In the genomic region with DNA sequence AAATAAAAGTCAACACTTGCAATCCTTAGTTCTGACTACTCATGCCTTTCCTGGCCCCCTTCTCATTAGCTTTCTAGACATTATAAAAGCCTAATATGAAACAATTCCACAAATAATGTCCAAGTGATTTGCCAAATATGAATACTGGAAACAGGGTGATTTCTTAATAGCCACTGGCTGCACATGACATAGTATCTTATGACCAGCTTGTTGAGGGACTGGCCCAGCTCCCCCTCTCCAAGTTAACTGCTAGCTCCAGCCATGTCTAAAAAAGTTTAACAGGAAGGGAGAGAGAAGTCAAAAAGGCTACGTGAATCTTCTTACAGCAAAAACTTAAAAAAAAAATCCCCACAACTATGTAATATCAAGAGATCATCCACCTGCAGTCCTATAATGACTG, we compare ENCODE assay signal across 7 cellular contexts. TPM values are rescaled to one million over a fixed set of nuclear protein-coding genes. Genes with fewer than 3 reads are reported as not detected.
DNase-seq lines count a peak whose midpoint lies in the region; TF ChIP-seq lines count a peak whose summit lies in the region.

No MANE protein-coding gene starts in this region.

- peaks cover 27% of the 10 kb centered on the region for H3K4me1 ChIP-seq in OCI-LY3 (ENCODE audit: low read length)
- peaks cover 24% of the 10 kb centered on the region for H3K4me1 ChIP-seq in endocrine pancreas (ENCODE audit: control insufficient read depth, insufficient read depth, low read length)

- H3K27ac Mint-ChIP-seq in neural crest cell (ENCODE audit: unreplicated experiment): no peak overlapping the region

- peak overlapping the region; percentile 81 for H3K4me2 ChIP-seq in OCI-LY3 (ENCODE audit: low read length)

- peaks cover 3% of the 10 kb centered on the region; the same call in 1 of the 2 replicates for H4K20me1 ChIP-seq in OCI-LY3 (ENCODE audit: insufficient read depth, low read length)

- no peaks in the 10 kb centered on the region for H3K9me3 ChIP-seq in OCI-LY3 (ENCODE audit: insufficient read depth, low read length)
- no peaks in the 10 kb centered on the region for H3K9me3 ChIP-seq in endocrine pancreas (ENCODE audit: control insufficient read depth, low read length)

- no peak for TF ChIP-seq CTCF in GM13976 (IDR thresholded peaks at IDR 0.05; ENCODE audit: borderline replicate concordance, control extremely low read depth, extremely low read depth, insufficient read depth, missing control alignments)
- no peak for TF ChIP-seq CTCF in OCI-LY3 (IDR thresholded peaks at IDR 0.05; ENCODE audit: low read depth, low read length)
- no peak for TF ChIP-seq CTCF in neural crest cell (conservative IDR thresholded peaks at IDR 0.05)

- H3K9me3 Mint-ChIP-seq in neural crest cell: peaks cover 4% of the 10 kb centered on the region

- peak overlapping the region; percentile 99 for H3K4me3 Mint-ChIP-seq in neural crest cell

- peak overlapping the region; percentile 88 for H3K4me3 ChIP-seq in OCI-LY3 (ENCODE audit: low read length)
- peak overlapping the region; percentile 89 for H3K4me3 ChIP-seq in endocrine pancreas (ENCODE audit: control insufficient read depth, insufficient read depth, low read length)

- DNase-seq in GM13976 (ENCODE audit: low spot score) (peak; percentile 31), neural crest cell (ENCODE audit: low read depth, low spot score) (no peak), NCI-H187 treated with DMSO at 0.1 percent for 48 hours (lab: John Stamatoyannopoulos, UW) (no peak), COR-L47 (lab: John Stamatoyannopoulos, UW) (no peak)
- no peak for DNase-seq in effector CD8-positive, alpha-beta T cell (lab: John Stamatoyannopoulos, UW)

- H2AFZ ChIP-seq in OCI-LY3 (ENCODE audit: low read depth, low read length): no peak overlapping the region

- H3K36me3 Mint-ChIP-seq in neural crest cell (ENCODE audit: low read depth): peaks cover 7% of the 10 kb centered on the region

- peaks cover 2% of the 10 kb centered on the region for H3K36me3 ChIP-seq in OCI-LY3 (replicated peaks; ENCODE audit: low read depth, low read length)
- no peaks in the 10 kb centered on the region for H3K36me3 ChIP-seq in endocrine pancreas (ENCODE audit: control insufficient read depth, insufficient read depth, low read length)

- H3K27me3 ChIP-seq in OCI-LY3 (ENCODE audit: low read depth, low read length) (no peaks in the 10 kb centered on the region), endocrine pancreas (ENCODE audit: control insufficient read depth, insufficient read depth, low read length) (no peaks in the 10 kb centered on the region)

- H3K9ac ChIP-seq in OCI-LY3 (ENCODE audit: low read length) (peak overlapping the region; percentile 81), endocrine pancreas (ENCODE audit: control insufficient read depth, insufficient read depth, low read length) (peak overlapping the region; percentile 41)

- peaks cover 85% of the 10 kb centered on the region for H3K79me2 ChIP-seq in OCI-LY3 (ENCODE audit: low read length)

- H3K27ac ChIP-seq in OCI-LY3 (ENCODE audit: low read length): peak overlapping the region; percentile 54

- peaks cover 41% of the 10 kb centered on the region for H3K4me1 Mint-ChIP-seq in neural crest cell

- no peaks in the 10 kb centered on the region for H3K27me3 Mint-ChIP-seq in neural crest cell (ENCODE audit: low read depth)

- in situ Hi-C loops in GM13976 (cut with MboI; ENCODE audit: low sequenced_read_pairs, unreplicated experiment): no loop called here

RNA-seq across cellular contexts. Expression of a gene that starts 1.5 kb away (rescaled TPM):
- 24.6 and 25.5 TPM in 2 replicates for total RNA-seq in neural crest cell

RNA-seq across cellular contexts. Expression of a gene that starts 1.7 kb away (rescaled TPM):
- 19.7 and 20.0 TPM in 2 replicates for total RNA-seq in neural crest cell
